In genomic region chr17:72122002-72122310, GRCh38 we compare ENCODE assay signal across 8 cellular contexts. TPM values are rescaled to one million over a fixed set of nuclear protein-coding genes. Genes with fewer than 3 reads are reported as not detected.
DNase-seq lines count a peak whose midpoint lies in the region; ATAC-seq and TF ChIP-seq lines count a peak whose summit lies in the region.

No MANE protein-coding gene starts in this region.

- H3K4me1 Mint-ChIP-seq in mesothelial cell of epicardium: peaks cover 70% of the 10 kb centered on the region

- no peak for TF ChIP-seq CTCF in AG09309 (IDR thresholded peaks at IDR 0.05; ENCODE audit: control insufficient read depth, insufficient read depth, low read depth, low read length, missing control alignments)
- TF ChIP-seq CTCF in mesothelial cell of epicardium (IDR thresholded peaks at IDR 0.05; ENCODE audit: unreplicated experiment): no peak

- peak overlapping the region; percentile 95 for H3K27ac ChIP-seq in caudate nucleus (ENCODE audit: low read depth, low read length)

- H3K27ac Mint-ChIP-seq in mesothelial cell of epicardium: peak overlapping the region; percentile 97

- peaks cover 11% of the 10 kb centered on the region for H3K36me3 Mint-ChIP-seq in mesothelial cell of epicardium

- H3K9me3 Mint-ChIP-seq in mesothelial cell of epicardium: no peaks in the 10 kb centered on the region

- peaks cover 43% of the 10 kb centered on the region for H3K27me3 Mint-ChIP-seq in mesothelial cell of epicardium (ENCODE audit: low read depth)

- H3K4me3 Mint-ChIP-seq in mesothelial cell of epicardium: peak overlapping the region; percentile 99

- DNase-seq in AG09309 (ENCODE audit: low read depth) (no peak), caudate nucleus (lab: John Stamatoyannopoulos, UW) (peak in 6 of 61 donors; percentile 52 to 67 (median 58)), mesothelial cell of epicardium (ENCODE audit: low spot score in 2 of 2, unreplicated experiment in 2 of 2) (no peak)

- peak; percentile 6 for ATAC-seq in HG02759 (IDR thresholded peaks at IDR 0.05; ENCODE audit: unreplicated experiment)
- ATAC-seq in HG03135 (IDR thresholded peaks at IDR 0.05; ENCODE audit: unreplicated experiment): no peak
- ATAC-seq in GM21390 (IDR thresholded peaks at IDR 0.05; ENCODE audit: unreplicated experiment): no peak
- ATAC-seq in GM19463 (IDR thresholded peaks at IDR 0.05; ENCODE audit: unreplicated experiment): no peak
- ATAC-seq in HG02973 (IDR thresholded peaks at IDR 0.05; ENCODE audit: unreplicated experiment): no peak

- H3K4me3 ChIP-seq in AG09309 (ENCODE audit: control insufficient read depth, low read depth, low read length): peak overlapping the region; percentile 79

RNA-seq across cellular contexts. Expression of gene SOX9, which starts 1.1 kb away (rescaled TPM):
- 43.2 to 47.8 TPM (median 47.1 TPM) in 3 replicates for total RNA-seq in mesothelial cell of epicardium
